ENCODE assay signal across 8 cellular contexts in the genomic region with DNA sequence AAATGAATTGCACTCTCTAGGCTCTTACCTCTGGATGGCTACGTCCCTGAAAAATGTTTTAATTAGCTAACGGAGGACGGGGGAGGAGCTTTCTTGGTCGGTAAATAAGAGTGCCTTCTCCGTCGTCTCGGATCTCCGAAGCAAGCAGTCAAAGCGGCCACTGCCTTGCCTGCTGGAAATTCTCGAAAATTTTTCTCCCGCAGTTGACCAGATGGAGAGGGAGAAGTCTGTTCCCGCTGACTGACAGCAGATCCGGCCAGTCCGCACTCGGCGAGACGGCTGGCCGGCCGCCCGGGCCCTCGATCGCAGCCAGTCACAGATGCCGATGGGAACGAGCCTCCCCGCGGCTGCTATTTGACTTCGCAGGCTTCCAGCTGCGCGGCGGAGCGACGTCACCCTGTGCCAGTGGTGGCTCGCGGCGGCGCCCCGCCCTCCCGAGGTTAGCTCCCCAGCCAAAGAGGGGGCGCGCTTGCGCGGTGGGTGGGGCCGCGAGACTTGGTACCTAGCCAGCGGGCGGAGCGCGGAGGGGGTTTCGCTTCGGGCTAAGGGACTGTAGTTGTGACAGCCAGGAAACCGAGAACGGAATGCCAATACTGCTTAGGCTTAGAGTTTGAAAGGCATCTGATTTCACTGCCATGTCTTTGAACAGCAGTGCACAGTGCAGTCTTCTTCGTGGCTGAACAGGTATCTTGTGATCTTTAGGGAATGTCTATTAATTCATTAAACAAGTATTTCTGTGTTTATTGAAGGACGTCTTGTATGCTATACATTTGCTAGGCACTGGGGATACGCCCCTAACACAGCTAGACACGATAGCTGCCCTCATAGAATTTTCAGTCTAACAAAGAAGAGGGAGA. TPM values are rescaled to one million over a fixed set of nuclear protein-coding genes. Genes with fewer than 3 reads are reported as not detected.
A peak's percentile ranks its signal among the peaks of the same experiment; 100 is the strongest.
DNase-seq lines count a peak whose midpoint lies in the region; ATAC-seq and TF ChIP-seq lines count a peak whose summit lies in the region.

A gene (minus strand): TSS at position 184 of the 857 bp plus-strand sequence. CDS start 5,978 bp downstream, outside the sequence.

- peak; percentile 82 for ATAC-seq in GM21723 (IDR thresholded peaks at IDR 0.05; ENCODE audit: unreplicated experiment)
- peak; percentile 97 for ATAC-seq in Panc1
- peak; percentile 89 to 90 for ATAC-seq in activated T-cell treated with anti-CD3 and anti-CD28 coated beads, Interleukin-2, amount 50 U/mL, for 4 hours

- intact Hi-C loops in Panc1 (cut with micrococcal nuclease; ENCODE audit: unreplicated experiment) = loop anchor here (5.0 kb wide), 1 partner anchor 173 kb away; a partner anchor contains a TSS

- no TSS peak for BruUV-seq in Panc1 (replicated peaks; lab: Mats Ljungman, UMichigan)

- H3K36me3 ChIP-seq in Panc1 (ENCODE audit: control insufficient read depth, insufficient read depth, low read length) = no peaks in the 10 kb centered on the region
- no peaks in the 10 kb centered on the region for H3K36me3 ChIP-seq in esophagus (ENCODE audit: control insufficient read depth in 2 of 2, insufficient read depth in 2 of 2, low read length in 1 of 2)
- H3K36me3 ChIP-seq in mucosa of stomach (ENCODE audit: control insufficient read depth, insufficient read depth, low read length) = no peaks in the 10 kb centered on the region

- H3K4me3 Mint-ChIP-seq in activated T-cell treated with anti-CD3 and anti-CD28 coated beads, Interleukin-2, amount 50 U/mL, for 4 hours = peak within 1 kb of the TSS; percentile 96

- H3K4me1 Mint-ChIP-seq in activated T-cell treated with anti-CD3 and anti-CD28 coated beads, Interleukin-2, amount 50 U/mL, for 4 hours (ENCODE audit: low read depth) = peaks cover 42% of the 10 kb centered on the region

- 0 to 1% methylated on average over 56 of the region's 56 CpGs for WGBS in esophagus, 2 donors

- no peaks in the 10 kb centered on the region for H3K9me3 ChIP-seq in Panc1 (ENCODE audit: control insufficient read depth, insufficient read depth, low read depth, low read length)
- no peaks in the 10 kb centered on the region for H3K9me3 ChIP-seq in esophagus (ENCODE audit: control insufficient read depth in 2 of 2, insufficient read depth in 1 of 2, low read depth in 1 of 2, low read length in 1 of 2)
- no peaks in the 10 kb centered on the region for H3K9me3 ChIP-seq in mucosa of stomach (ENCODE audit: control insufficient read depth, low read length)

- TF ChIP-seq CTCF in Panc1 (IDR thresholded peaks at IDR 0.05) = 0 out of 2 replicates have a peak, but pooled peaks have one; percentile 9

- no peaks in the 10 kb centered on the region; the same call in 1 of the 2 replicates for H3K4me1 ChIP-seq in Panc1 (ENCODE audit: control insufficient read depth, insufficient read depth, low read length)
- H3K4me1 ChIP-seq in esophagus (ENCODE audit: control insufficient read depth in 2 of 2, insufficient read depth in 2 of 2, low read length in 1 of 2) = no peaks in the 10 kb centered on the region
- no peaks in the 10 kb centered on the region for H3K4me1 ChIP-seq in mucosa of stomach (ENCODE audit: control insufficient read depth, insufficient read depth, low read length)

- H3K27me3 ChIP-seq in Panc1 (ENCODE audit: control insufficient read depth, insufficient read depth, low read length) (peaks cover 2% of the 10 kb centered on the region; the same call in 1 of the 2 replicates), esophagus (ENCODE audit: control insufficient read depth in 1 of 2, insufficient read depth in 2 of 2, low read length in 2 of 2) (no peaks in the 10 kb centered on the region), mucosa of stomach (ENCODE audit: control insufficient read depth, insufficient read depth, low read length) (no peaks in the 10 kb centered on the region)

- H3K27me3 Mint-ChIP-seq in activated T-cell treated with anti-CD3 and anti-CD28 coated beads, Interleukin-2, amount 50 U/mL, for 4 hours (ENCODE audit: low read depth) = no peaks in the 10 kb centered on the region

- H3K27ac ChIP-seq in Panc1 (ENCODE audit: low read length) (peak within 1 kb of the TSS; percentile 34), esophagus (ENCODE audit: low read depth in 2 of 2, low read length in 1 of 2) (peak within 1 kb of the TSS; percentile 97 to 99)

- POLR2A ChIA-PET in Panc1 (lab: Charles Lee) = no interaction called here

- no peaks in the 10 kb centered on the region for H3K36me3 Mint-ChIP-seq in activated T-cell treated with anti-CD3 and anti-CD28 coated beads, Interleukin-2, amount 50 U/mL, for 4 hours (ENCODE audit: insufficient read depth)

- peak within 1 kb of the TSS; percentile 79 for H3K9ac ChIP-seq in mucosa of stomach (ENCODE audit: low read length)

- DNase-seq in DMS53 treated with DMSO at 0.1 percent for 48 hours (lab: John Stamatoyannopoulos, UW; ENCODE audit: unreplicated experiment) (peak; percentile 94), KG1 (lab: John Stamatoyannopoulos, UW) (peak; percentile 95), Panc1 (ENCODE audit: low read depth, low spot score) (peak; percentile 76)
- peak; percentile 98 for DNase-seq in activated T-cell treated with anti-CD3 and anti-CD28 coated beads, Interleukin-2, amount 50 U/mL, for 4 hours
- DNase-seq in stimulated activated CD8-positive, alpha-beta memory T cell treated with anti-CD3 and anti-CD28 coated beads, Interleukin-7, amount 100 ng/mL, for 1 hour (ENCODE audit: low read depth in 2 of 2) = peak; percentile 98 to 99

- CTCF ChIA-PET in Panc1 (lab: Charles Lee) = interaction anchor here (0.6 to 1.3 kb wide), 2 partner anchors 65 to 113 kb away, joined by 3 to 4 read pairs; no protein-coding TSS in a partner anchor

- H3K4me3 ChIP-seq in Panc1 (ENCODE audit: low read depth in 2 of 2, low read length in 2 of 2) = peak within 1 kb of the TSS; percentile 69 to 79
- H3K4me3 ChIP-seq in esophagus (ENCODE audit: low read depth in 1 of 2, low read length in 2 of 2) = peak within 1 kb of the TSS; percentile 71 to 80
- H3K4me3 ChIP-seq in mucosa of stomach (ENCODE audit: low read length) = peak within 1 kb of the TSS; percentile 83

- H3K9me3 Mint-ChIP-seq in activated T-cell treated with anti-CD3 and anti-CD28 coated beads, Interleukin-2, amount 50 U/mL, for 4 hours = no peaks in the 10 kb centered on the region

- in situ Hi-C loops in Panc1 (cut with HindIII; ENCODE audit: low pct_unique_long_range_greater_than_20kb, low sequenced_read_pairs) = no loop called here

RNA-seq across cellular contexts. Expression of the gene that starts here (rescaled TPM):
- total RNA-seq in Panc1 (2021; ENCODE audit: unreplicated experiment) = 2.1 TPM
- polyA plus RNA-seq in Panc1 (2012; ENCODE audit: insufficient read length) = 0.63 TPM
- total RNA-seq in activated T-cell treated with anti-CD3 and anti-CD28 coated beads, Interleukin-2, amount 50 U/mL, for 4 hours = 10 to 100 TPM; 31.5 to 38.4 (median 35.9) TPM
- polyA plus RNA-seq in esophagus = 1 to 10 TPM; 5.5 to 5.7 TPM

Comparison
In these comparisons a context has a peak if more than half of its experiments do, and no peak if none do; other contexts are left out.
1. Peak in every context shown above with its lines: DNase-seq, ATAC-seq, H3K4me3 ChIP-seq and H3K27ac ChIP-seq.
2. RNA of the gene that starts here (total RNA-seq): 31.5 to 38.4 TPM in activated T-cell treated with anti-CD3 and anti-CD28 coated beads, Interleukin-2, amount 50 U/mL, for 4 hours; 2.1 TPM in Panc1 (single experiment); every median in the first group is over 10 times any median in the second.